Comparison of ENCODE assay signal across 19 cellular contexts in genomic region chr2:160238392-160238791, GRCh38. TPM values are rescaled to one million over a fixed set of nuclear protein-coding genes. Genes with fewer than 3 reads are reported as not detected.
"Had no signal": no experiment of that assay in that cellular context is flagged by ENCODE, and none has a peak within 500 bp of the region (broad histone marks: within the 10 kb centered on the region; RNA-seq: fewer than 3 reads in every experiment).

No MANE protein-coding gene starts in this region.

- H3K27ac ChIP-seq: body of pancreas, testis, uterus had no signal

- H3K36me3 Mint-ChIP-seq: activated naive CD4-positive, alpha-beta T cell treated with anti-CD3 and anti-CD28 coated beads, Interleukin-2, amount 50 U/mL, for 24 hours; natural killer cell treated with Interleukin-12 subunit alpha and Interleukin-12 subunit beta and Interleukin-15 and Interleukin-18, amount 100 ng/mL, for 72 hours had no signal

- H3K27ac Mint-ChIP-seq: activated naive CD4-positive, alpha-beta T cell treated with anti-CD3 and anti-CD28 coated beads, Interleukin-2, amount 50 U/mL, for 24 hours; endodermal cell; natural killer cell treated with Interleukin-12 subunit alpha and Interleukin-12 subunit beta and Interleukin-15 and Interleukin-18, amount 100 ng/mL, for 72 hours had no signal

- FAIRE-seq: frontal cortex had no signal

- H3K27me3 Mint-ChIP-seq: activated naive CD4-positive, alpha-beta T cell treated with anti-CD3 and anti-CD28 coated beads, Interleukin-2, amount 50 U/mL, for 24 hours had no signal

- ATAC-seq: body of pancreas; natural killer cell treated with Interleukin-12 subunit alpha and Interleukin-12 subunit beta and Interleukin-15 and Interleukin-18, amount 100 ng/mL, for 72 hours; stimulated activated naive CD8-positive, alpha-beta T cell treated with anti-CD3 and anti-CD28 coated beads, Interleukin-15, Interleukin-2, amounts not matched to agents 100 U/mL and 50 U/mL, for 24 hours had no signal

- DNase-seq: activated effector memory CD4-positive, alpha-beta T cell treated with Interleukin-2 at 50 U/mL for 16 hours; activated T-cell treated with anti-CD3 and anti-CD28 coated beads, Interleukin-2, amount 50 U/mL, for 1 hour; body of pancreas; cerebellar nuclear complex; endodermal cell; kidney glomerular epithelial cell; occipital lobe; stimulated activated CD4-positive, alpha-beta T cell treated with anti-CD3 and anti-CD28 coated beads, Interleukin-2, amount 100 ng/mL, for 48 hours; stimulated activated CD8-positive, alpha-beta memory T cell treated with anti-CD3 and anti-CD28 coated beads, Interleukin-4, amount 100 ng/mL, for 48 hours; stimulated activated naive CD8-positive, alpha-beta T cell treated with anti-CD3 and anti-CD28 coated beads, Interleukin-15, Interleukin-2, amounts not matched to agents 100 U/mL and 50 U/mL, for 24 hours; testis; uterus had no signal

- H3K4me1 Mint-ChIP-seq: activated naive CD4-positive, alpha-beta T cell treated with anti-CD3 and anti-CD28 coated beads, Interleukin-2, amount 50 U/mL, for 24 hours had no signal

- H3K27me3 ChIP-seq: body of pancreas, testis, uterus had no signal

- H3K4me1 ChIP-seq: testis, uterus had no signal

- H3K4me3 ChIP-seq: body of pancreas, lung, testis, uterus had no signal

- H3K4me3 Mint-ChIP-seq: activated naive CD4-positive, alpha-beta T cell treated with anti-CD3 and anti-CD28 coated beads, Interleukin-2, amount 50 U/mL, for 24 hours; endodermal cell; natural killer cell treated with Interleukin-12 subunit alpha and Interleukin-12 subunit beta and Interleukin-15 and Interleukin-18, amount 100 ng/mL, for 72 hours had no signal

- H3K9me3 Mint-ChIP-seq: activated naive CD4-positive, alpha-beta T cell treated with anti-CD3 and anti-CD28 coated beads, Interleukin-2, amount 50 U/mL, for 24 hours; endodermal cell; natural killer cell treated with Interleukin-12 subunit alpha and Interleukin-12 subunit beta and Interleukin-15 and Interleukin-18, amount 100 ng/mL, for 72 hours had no signal

- H3K36me3 ChIP-seq: uterus had no signal

- H3K9me3 ChIP-seq: body of pancreas, testis, uterus had no signal

RNA-seq across cellular contexts. Expression of gene ITGB6, which starts 38.3 kb away (rescaled TPM):
- total RNA-seq: dermis microvascular lymphatic vessel endothelial cell; mononuclear cell; natural killer cell treated with Interleukin-12 subunit alpha and Interleukin-12 subunit beta and Interleukin-15 and Interleukin-18, amount 100 ng/mL, for 72 hours; T-helper 2 cell treated with Interferon-gamma antibody and Interleukin-4, amounts not matched to agents 100 ng/mL and 5 ng/mL, for 36 hours had no signal
